In genomic region chr13:27264181-27264580, GRCh38 we compare ENCODE assay signal across 10 cellular contexts. TPM values are rescaled to one million over a fixed set of nuclear protein-coding genes. Genes with fewer than 3 reads are reported as not detected.
DNase-seq lines count a peak whose midpoint lies in the region; ATAC-seq lines count a peak whose summit lies in the region.
"Had no signal": no experiment of that assay in that cellular context is flagged by ENCODE, and none has a peak within 500 bp of the region (broad histone marks: within the 10 kb centered on the region; RNA-seq: fewer than 3 reads in every experiment).

No MANE protein-coding gene starts in this region.

- ATAC-seq in HG03432 (IDR thresholded peaks at IDR 0.05; ENCODE audit: unreplicated experiment) (no peak), GM21737 (IDR thresholded peaks at IDR 0.05; ENCODE audit: unreplicated experiment) (no peak)

- H3K4me1 Mint-ChIP-seq in activated CD4-positive, alpha-beta memory T cell treated with anti-CD3 and anti-CD28 coated beads for 36 hours (ENCODE audit: low read depth): peaks cover 34% of the 10 kb centered on the region
- H3K4me1 Mint-ChIP-seq in activated CD4-positive, alpha-beta memory T cell treated with anti-CD3 and anti-CD28 coated beads, Interleukin-2, amount 10 ng/mL, durations not matched to agents 7 days and 5 days: peaks cover 25% of the 10 kb centered on the region
- H3K4me1 Mint-ChIP-seq in activated naive CD8-positive, alpha-beta T cell treated with anti-CD3 and anti-CD28 coated beads for 36 hours: peaks cover 50% of the 10 kb centered on the region

- peak overlapping the region; percentile 1 for H3K27ac ChIP-seq in substantia nigra (ENCODE audit: low read depth, low read length, poor library complexity, severe bottlenecking)

- intact Hi-C loops in activated CD4-positive, alpha-beta memory T cell treated with anti-CD3 and anti-CD28 coated beads for 36 hours (cut with micrococcal nuclease): no loop called here

- no peak overlapping the region for H3K4me3 Mint-ChIP-seq in activated CD4-positive, alpha-beta memory T cell treated with anti-CD3 and anti-CD28 coated beads for 36 hours
- no peak overlapping the region for H3K4me3 Mint-ChIP-seq in activated CD4-positive, alpha-beta memory T cell treated with anti-CD3 and anti-CD28 coated beads, Interleukin-2, amount 10 ng/mL, durations not matched to agents 7 days and 5 days
- H3K4me3 Mint-ChIP-seq in activated naive CD8-positive, alpha-beta T cell treated with anti-CD3 and anti-CD28 coated beads for 36 hours: no peak overlapping the region

- H3K9me3 Mint-ChIP-seq in activated CD4-positive, alpha-beta memory T cell treated with anti-CD3 and anti-CD28 coated beads for 36 hours: no peaks in the 10 kb centered on the region
- H3K9me3 Mint-ChIP-seq in activated CD4-positive, alpha-beta memory T cell treated with anti-CD3 and anti-CD28 coated beads, Interleukin-2, amount 10 ng/mL, durations not matched to agents 7 days and 5 days: no peaks in the 10 kb centered on the region
- no peaks in the 10 kb centered on the region for H3K9me3 Mint-ChIP-seq in activated naive CD8-positive, alpha-beta T cell treated with anti-CD3 and anti-CD28 coated beads for 36 hours

- H3K27me3 Mint-ChIP-seq in activated CD4-positive, alpha-beta memory T cell treated with anti-CD3 and anti-CD28 coated beads for 36 hours: no peaks in the 10 kb centered on the region
- H3K27me3 Mint-ChIP-seq in activated CD4-positive, alpha-beta memory T cell treated with anti-CD3 and anti-CD28 coated beads, Interleukin-2, amount 10 ng/mL, durations not matched to agents 7 days and 5 days: no peaks in the 10 kb centered on the region
- H3K27me3 Mint-ChIP-seq in activated naive CD8-positive, alpha-beta T cell treated with anti-CD3 and anti-CD28 coated beads for 36 hours: no peaks in the 10 kb centered on the region

- peak overlapping the region; percentile 19 for H3K27ac Mint-ChIP-seq in activated CD4-positive, alpha-beta memory T cell treated with anti-CD3 and anti-CD28 coated beads for 36 hours
- no peak overlapping the region for H3K27ac Mint-ChIP-seq in activated CD4-positive, alpha-beta memory T cell treated with anti-CD3 and anti-CD28 coated beads, Interleukin-2, amount 10 ng/mL, durations not matched to agents 7 days and 5 days
- peak overlapping the region; percentile 30 for H3K27ac Mint-ChIP-seq in activated naive CD8-positive, alpha-beta T cell treated with anti-CD3 and anti-CD28 coated beads for 36 hours

- CTCF ChIA-PET in activated CD4-positive, alpha-beta memory T cell treated with anti-CD3 and anti-CD28 coated beads for 36 hours (lab: Charles Lee): interaction anchor here (0.6 to 0.9 kb wide), 2 partner anchors 20 to 54 kb away, joined by 3 read pairs; no protein-coding TSS in a partner anchor
- CTCF ChIA-PET in activated CD4-positive, alpha-beta memory T cell treated with anti-CD3 and anti-CD28 coated beads, Interleukin-2, amount 10 ng/mL, durations not matched to agents 7 days and 5 days (lab: Charles Lee): interaction anchor here (1.0 kb wide), 1 partner anchor 77 kb away, joined by 3 read pairs; no protein-coding TSS in a partner anchor

- POLR2A ChIA-PET in activated CD4-positive, alpha-beta memory T cell treated with anti-CD3 and anti-CD28 coated beads for 36 hours (lab: Charles Lee): interaction anchor here (1.2 kb wide), 1 partner anchor 13 kb away, joined by 5 read pairs; no protein-coding TSS in a partner anchor
- POLR2A ChIA-PET in activated CD4-positive, alpha-beta memory T cell treated with anti-CD3 and anti-CD28 coated beads, Interleukin-2, amount 10 ng/mL, durations not matched to agents 7 days and 5 days (lab: Charles Lee): no interaction called here

- no peak for DNase-seq in activated CD4-positive, alpha-beta memory T cell treated with anti-CD3 and anti-CD28 coated beads for 36 hours
- DNase-seq in activated CD4-positive, alpha-beta memory T cell treated with anti-CD3 and anti-CD28 coated beads, Interleukin-2, amount 10 ng/mL, durations not matched to agents 7 days and 5 days: no peak
- no peak for DNase-seq in activated naive CD8-positive, alpha-beta T cell treated with anti-CD3 and anti-CD28 coated beads for 36 hours
- DNase-seq in iris pigment epithelial cell (ENCODE audit: low read depth): peak; percentile 77
- peak in 9 of 49 donors; percentile 4 to 39 (median 16) for DNase-seq in substantia nigra (lab: John Stamatoyannopoulos, UW)
- DNase-seq in GOT3 (lab: John Stamatoyannopoulos, UW): no peak
- DNase-seq: activated CD4-positive, alpha-beta T cell treated with anti-CD3 and anti-CD28 coated beads, Interleukin-2, amount 50 U/mL, for 1 hour; KG1 had no signal

- H3K36me3 Mint-ChIP-seq in activated CD4-positive, alpha-beta memory T cell treated with anti-CD3 and anti-CD28 coated beads for 36 hours: peaks cover 20% of the 10 kb centered on the region
- peaks cover 23% of the 10 kb centered on the region for H3K36me3 Mint-ChIP-seq in activated CD4-positive, alpha-beta memory T cell treated with anti-CD3 and anti-CD28 coated beads, Interleukin-2, amount 10 ng/mL, durations not matched to agents 7 days and 5 days (ENCODE audit: low read depth)
- H3K36me3 Mint-ChIP-seq in activated naive CD8-positive, alpha-beta T cell treated with anti-CD3 and anti-CD28 coated beads for 36 hours: peaks cover 23% of the 10 kb centered on the region

RNA-seq across cellular contexts. Expression of gene RASL11A, which starts 6.4 kb away (rescaled TPM):
- 1 to 10 TPM; 4.8 to 6.8 TPM for total RNA-seq in activated CD4-positive, alpha-beta memory T cell treated with anti-CD3 and anti-CD28 coated beads for 36 hours
- 1 to 10 TPM; 1.9 to 2.5 TPM for total RNA-seq in activated CD4-positive, alpha-beta memory T cell treated with anti-CD3 and anti-CD28 coated beads, Interleukin-2, amount 10 ng/mL, durations not matched to agents 7 days and 5 days
- total RNA-seq in activated naive CD8-positive, alpha-beta T cell treated with anti-CD3 and anti-CD28 coated beads for 36 hours: 1 to 10 TPM; 2.0 to 3.0 TPM

RNA-seq across cellular contexts. Expression of gene RPL21, which starts 12.8 kb away (rescaled TPM):
- total RNA-seq in activated CD4-positive, alpha-beta memory T cell treated with anti-CD3 and anti-CD28 coated beads for 36 hours: 1,000 to 10,000 TPM; 1,539 to 1,545 TPM
- 100 to 1,000 TPM; 742 to 774 TPM for total RNA-seq in activated CD4-positive, alpha-beta memory T cell treated with anti-CD3 and anti-CD28 coated beads, Interleukin-2, amount 10 ng/mL, durations not matched to agents 7 days and 5 days
- 1,000 to 10,000 TPM; 1,357 to 1,413 TPM for total RNA-seq in activated naive CD8-positive, alpha-beta T cell treated with anti-CD3 and anti-CD28 coated beads for 36 hours
